In genomic region chr5:99060306-99061261, GRCh38 we compare ENCODE assay signal across 8 cellular contexts.
DNase-seq lines count a peak whose midpoint lies in the region; ATAC-seq and TF ChIP-seq lines count a peak whose summit lies in the region.

No MANE protein-coding gene starts in this region.

- H3K4me1 ChIP-seq in right atrium auricular region (no peaks in the 10 kb centered on the region), sigmoid colon (peaks cover 0 to 8% (median 3%) of the 10 kb centered on the region in 4 donors)

- TF ChIP-seq CTCF in GM10266 (IDR thresholded peaks at IDR 0.05; ENCODE audit: control insufficient read depth, insufficient read depth, low read depth, missing control alignments) (peak; percentile 82), right atrium auricular region (IDR thresholded peaks at IDR 0.05) (peak; percentile 84 to 89), sigmoid colon (IDR thresholded peaks at IDR 0.05) (peak; percentile 27 to 91 (median 70))

- POLR2A ChIA-PET in HEK293T (lab: Yijun Ruan, JAX) = interaction anchor here (0.6 kb wide), 1 partner anchor 290 kb away, joined by 3 read pairs; no protein-coding TSS in a partner anchor

- WGBS in sigmoid colon, 2 donors = 28 to 33% methylated on average over 13 of the region's 13 CpGs

- peaks cover 2% of the 10 kb centered on the region for H3K9me3 ChIP-seq in T-helper 17 cell (ENCODE audit: control insufficient read depth, low read length, poor library complexity, severe bottlenecking)
- no peaks in the 10 kb centered on the region for H3K9me3 ChIP-seq in right atrium auricular region
- H3K9me3 ChIP-seq in sigmoid colon = no peaks in the 10 kb centered on the region

- H3K27ac Mint-ChIP-seq in T-helper 17 cell = peak overlapping the region; percentile 29

- no peak for TF ChIP-seq POLR2A in sigmoid colon (IDR thresholded peaks at IDR 0.05)

- H3K27ac ChIP-seq in right atrium auricular region (no peak overlapping the region), sigmoid colon (no peak overlapping the region)

- H3K36me3 ChIP-seq in right atrium auricular region = no peaks in the 10 kb centered on the region
- H3K36me3 ChIP-seq in sigmoid colon = no peaks in the 10 kb centered on the region

- H3K36me3 Mint-ChIP-seq in T-helper 17 cell (ENCODE audit: low read depth) = peaks cover 3% of the 10 kb centered on the region

- H3K4me3 Mint-ChIP-seq in T-helper 17 cell = no peak overlapping the region

- DNase-seq in GM10266 (ENCODE audit: extremely low spot score) (peak; percentile 54), HEK293T (ENCODE audit: extremely low spot score) (peak; percentile 66), NCI-H1105 (lab: John Stamatoyannopoulos, UW) (peak; percentile 27), T-helper 17 cell (peak; percentile 67 to 88 (median 68)), anterior cingulate cortex (lab: John Stamatoyannopoulos, UW) (peak in 47 of 58 donors; percentile 1 to 83 (median 19)), right atrium auricular region (ENCODE audit: low spot score) (peak; percentile 87), sigmoid colon (peak; percentile 77)

- intact Hi-C loops in sigmoid colon (cut with DNase I) = loop anchor here (1.0 kb wide), 1 partner anchor 154 kb away; no protein-coding TSS in a partner anchor

- ATAC-seq in T-helper 17 cell = peak; percentile 75
- ATAC-seq in GM21737 (IDR thresholded peaks at IDR 0.05; ENCODE audit: unreplicated experiment) = no peak

- peaks cover 9% of the 10 kb centered on the region for H3K4me1 Mint-ChIP-seq in T-helper 17 cell

- no peak overlapping the region for H3K4me3 ChIP-seq in right atrium auricular region
- no peak overlapping the region for H3K4me3 ChIP-seq in sigmoid colon

- H3K27me3 Mint-ChIP-seq in T-helper 17 cell = peaks cover 30% of the 10 kb centered on the region

- no peak for TF ChIP-seq EP300 in sigmoid colon (IDR thresholded peaks at IDR 0.05)

- H3K27me3 ChIP-seq in right atrium auricular region (no peaks in the 10 kb centered on the region), sigmoid colon (no peaks in the 10 kb centered on the region)

- CTCF ChIA-PET in HEK293T (lab: Yijun Ruan, JAX) = interaction anchor here (0.7 to 2.6 kb wide), 7 partner anchors 9 to 288 kb away, joined by 3 to 8 read pairs (median 3); no protein-coding TSS in a partner anchor

TF ChIP-seq in HEK293T, 16 proteins besides CTCF, POLR2A, EP300 and RAD21:
- no peak for TF ChIP-seq SP1 (IDR thresholded peaks at IDR 0.05)
- TF ChIP-seq PKNOX1 (IDR thresholded peaks at IDR 0.05) = peak; percentile 41; the same call in 1 of the 2 replicates

Comparison
In these comparisons a context has a peak if more than half of its experiments do, and no peak if none do; other contexts are left out.
1. DNase-seq: peak in every context shown above with its lines; median percentile 87 in right atrium auricular region; 77 in sigmoid colon; 68 in T-helper 17 cell; 66 in HEK293T; 54 in GM10266; 27 in NCI-H1105; 19 in anterior cingulate cortex.